ENCODE assay signal across 8 cellular contexts in genomic region chr12:51391047-51391837, GRCh38. TPM values are rescaled to one million over a fixed set of nuclear protein-coding genes. Genes with fewer than 3 reads are reported as not detected.
DNase-seq lines count a peak whose midpoint lies in the region; ATAC-seq, FAIRE-seq and TF ChIP-seq lines count a peak whose summit lies in the region.

A gene with protein sequence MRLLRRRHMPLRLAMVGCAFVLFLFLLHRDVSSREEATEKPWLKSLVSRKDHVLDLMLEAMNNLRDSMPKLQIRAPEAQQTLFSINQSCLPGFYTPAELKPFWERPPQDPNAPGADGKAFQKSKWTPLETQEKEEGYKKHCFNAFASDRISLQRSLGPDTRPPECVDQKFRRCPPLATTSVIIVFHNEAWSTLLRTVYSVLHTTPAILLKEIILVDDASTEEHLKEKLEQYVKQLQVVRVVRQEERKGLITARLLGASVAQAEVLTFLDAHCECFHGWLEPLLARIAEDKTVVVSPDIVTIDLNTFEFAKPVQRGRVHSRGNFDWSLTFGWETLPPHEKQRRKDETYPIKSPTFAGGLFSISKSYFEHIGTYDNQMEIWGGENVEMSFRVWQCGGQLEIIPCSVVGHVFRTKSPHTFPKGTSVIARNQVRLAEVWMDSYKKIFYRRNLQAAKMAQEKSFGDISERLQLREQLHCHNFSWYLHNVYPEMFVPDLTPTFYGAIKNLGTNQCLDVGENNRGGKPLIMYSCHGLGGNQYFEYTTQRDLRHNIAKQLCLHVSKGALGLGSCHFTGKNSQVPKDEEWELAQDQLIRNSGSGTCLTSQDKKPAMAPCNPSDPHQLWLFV (minus strand): TSS chr12:51391406. CDS start chr12:51379781, 11,625 bp downstream.

- H3K27ac Mint-ChIP-seq in astrocyte (ENCODE audit: unreplicated experiment) = peak within 1 kb of the TSS; percentile 62

- no peak within 1 kb of the TSS for H3K27ac ChIP-seq in astrocyte (ENCODE audit: low read depth, low read length)

- H3K9ac ChIP-seq in astrocyte (ENCODE audit: low read length) = peak within 1 kb of the TSS; percentile 78

- no peaks in the 10 kb centered on the region for H3K27me3 Mint-ChIP-seq in astrocyte (ENCODE audit: low read depth, unreplicated experiment)

- H3K4me1 Mint-ChIP-seq in astrocyte (ENCODE audit: low read depth, unreplicated experiment) = peaks cover 42% of the 10 kb centered on the region

- H2AFZ ChIP-seq in astrocyte (ENCODE audit: low read depth, low read length) = peak within 1 kb of the TSS; percentile 87

- H3K4me3 Mint-ChIP-seq in astrocyte (ENCODE audit: unreplicated experiment) = peak within 1 kb of the TSS; percentile 87

- FAIRE-seq in astrocyte (lab: Jason Lieb, UNC) = no peak

- H3K9me3 ChIP-seq in BE2C = no peaks in the 10 kb centered on the region; the same call in 1 of the 2 replicates
- no peaks in the 10 kb centered on the region for H3K9me3 ChIP-seq in astrocyte (ENCODE audit: insufficient read depth, low read depth, low read length)

- peaks cover 43% of the 10 kb centered on the region for H3K4me1 ChIP-seq in BE2C
- peaks cover 48% of the 10 kb centered on the region for H3K4me1 ChIP-seq in astrocyte (ENCODE audit: insufficient read depth, low read length)

- peak within 1 kb of the TSS; percentile 87 for H3K4me2 ChIP-seq in astrocyte (ENCODE audit: low read length)

- TF ChIP-seq CTCF in BE2C (IDR thresholded peaks at IDR 0.05; ENCODE audit: low read depth, low read length) (no peak), astrocyte (IDR thresholded peaks at IDR 0.05; ENCODE audit: insufficient read depth, low read depth, low read length) (no peak)

- no peaks in the 10 kb centered on the region for H3K79me2 ChIP-seq in astrocyte (ENCODE audit: insufficient read depth, low read length)

- H3K9me3 Mint-ChIP-seq in astrocyte (ENCODE audit: unreplicated experiment) = no peaks in the 10 kb centered on the region

- H3K4me3 ChIP-seq in BE2C (ENCODE audit: low read depth, low read length) = peak within 1 kb of the TSS; percentile 73
- peak within 1 kb of the TSS; percentile 59 for H3K4me3 ChIP-seq in astrocyte (ENCODE audit: insufficient read depth, low read depth, low read length)
- peak within 1 kb of the TSS; percentile 80 for H3K4me3 ChIP-seq in iPS-11a (ENCODE audit: low read depth, low read length)

- peak; percentile 54 for DNase-seq in BE2C
- peak; percentile 74 for DNase-seq in HuH-7 (ENCODE audit: low spot score)
- DNase-seq in T-helper 2 cell = peak; percentile 57 to 74 (median 65)
- no peak for DNase-seq in astrocyte (ENCODE audit: low read depth)
- DNase-seq in stimulated activated CD4-positive, alpha-beta T cell treated with anti-CD3 and anti-CD28 coated beads, Interleukin-12 subunit alpha, Interleukin-12 subunit beta, amount 100 ng/mL, for 24 hours (ENCODE audit: low read depth in 2 of 2) = peak; percentile 39 to 60
- no peak for DNase-seq in ureter (ENCODE audit: low spot score)

- no peaks in the 10 kb centered on the region for H4K20me1 ChIP-seq in astrocyte (ENCODE audit: insufficient read depth, low read length)

- peak; percentile 43 for ATAC-seq in GM19438 (IDR thresholded peaks at IDR 0.05; ENCODE audit: low read depth, unreplicated experiment)

- no peaks in the 10 kb centered on the region for H3K36me3 ChIP-seq in BE2C
- H3K36me3 ChIP-seq in astrocyte (ENCODE audit: insufficient read depth, low read length) = no peaks in the 10 kb centered on the region

- H3K27me3 ChIP-seq in BE2C (no peaks in the 10 kb centered on the region), astrocyte (ENCODE audit: insufficient read depth, low read length) (no peaks in the 10 kb centered on the region)

- no peaks in the 10 kb centered on the region for H3K36me3 Mint-ChIP-seq in astrocyte (ENCODE audit: low read depth, unreplicated experiment)

RNA-seq across cellular contexts. Expression of the gene that starts here (rescaled TPM):
- 5.9 TPM for polyA plus RNA-seq in BE2C (2012; ENCODE audit: insufficient read depth, insufficient read length, low read depth)
- total RNA-seq in astrocyte = 9.9 and 13.8 TPM in 2 replicates
- 9.9 TPM for total RNA-seq in ureter

Comparison
In these comparisons a context has a peak if more than half of its experiments do, and no peak if none do; other contexts are left out.
1. DNase-seq: peak in BE2C (single experiment), HuH-7 (single experiment), T-helper 2 cell (5 of 5) and stimulated activated CD4-positive, alpha-beta T cell treated with anti-CD3 and anti-CD28 coated beads, Interleukin-12 subunit alpha, Interleukin-12 subunit beta, amount 100 ng/mL, for 24 hours (2 of 2); none in astrocyte (single experiment) and ureter (single experiment).
2. Peak in every context shown above with its lines, with median percentiles within 50 percentile points of each other: H3K4me3 ChIP-seq.